9 cellular contexts compared by ENCODE assay signal in the genomic region with DNA sequence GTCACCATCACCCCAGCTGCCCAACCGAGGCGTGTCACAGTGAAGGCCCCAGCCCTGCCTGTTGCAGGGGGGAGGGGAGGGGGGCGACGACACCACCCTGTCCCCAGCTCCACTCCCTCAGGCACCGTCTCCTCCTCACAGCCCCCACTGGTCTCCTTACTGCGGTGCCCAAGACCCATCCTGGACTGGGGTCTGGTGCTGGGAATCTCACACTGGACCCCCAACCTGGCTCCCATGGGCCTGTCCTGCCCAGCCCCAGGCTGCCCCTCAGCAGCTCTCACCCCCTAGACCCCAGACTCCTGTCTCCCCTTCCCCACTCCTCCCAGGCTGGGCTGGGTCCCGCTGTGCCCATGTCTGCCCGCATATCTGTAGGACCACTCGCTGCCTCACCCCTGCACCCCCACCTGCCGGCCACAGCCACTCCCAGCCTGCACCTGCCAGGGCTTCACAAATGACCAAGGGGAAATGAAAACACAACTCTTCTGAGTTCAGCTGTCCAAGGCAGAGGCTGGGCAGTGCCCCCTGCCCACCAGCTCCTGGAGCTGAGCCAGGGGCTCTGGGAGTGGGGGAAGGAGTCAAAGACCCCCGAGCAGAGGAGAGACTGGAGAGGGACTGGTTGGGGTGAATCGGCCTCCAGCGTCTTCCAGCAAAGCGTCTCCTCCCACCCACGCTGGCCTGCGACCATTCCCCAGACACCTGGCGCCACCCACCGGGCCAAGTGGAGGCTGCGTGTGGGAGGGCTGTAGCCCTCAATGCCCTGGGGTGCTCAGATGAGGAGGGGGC. TPM values are rescaled to one million over a fixed set of nuclear protein-coding genes. Genes with fewer than 3 reads are reported as not detected.
DNase-seq lines count a peak whose midpoint lies in the region; ATAC-seq lines count a peak whose summit lies in the region.
"Had no signal": no experiment of that assay in that cellular context is flagged by ENCODE, and none has a peak within 500 bp of the region (broad histone marks: within the 10 kb centered on the region; RNA-seq: fewer than 3 reads in every experiment).

No MANE protein-coding gene starts in this region.

- H3K27ac Mint-ChIP-seq in stimulated activated naive CD8-positive, alpha-beta T cell treated with anti-CD3 and anti-CD28 coated beads, Interleukin-15, amount 100 ng/mL, for 72 hours, result no peak overlapping the region

- no peak overlapping the region for H3K18ac ChIP-seq in mesendoderm (ENCODE audit: low read length)

- H3K36me3 ChIP-seq in mesendoderm (ENCODE audit: control insufficient read depth, insufficient read depth, low read length), result no peaks in the 10 kb centered on the region
- H3K36me3 ChIP-seq: ovary had no signal

- no peaks in the 10 kb centered on the region for H3K79me1 ChIP-seq in mesendoderm (ENCODE audit: low read length)

- no peak overlapping the region for H3K27ac ChIP-seq in mesendoderm (ENCODE audit: low read depth, low read length)
- H3K27ac ChIP-seq: ovary had no signal

- no peak overlapping the region for H3K4ac ChIP-seq in mesendoderm (ENCODE audit: low read depth, low read length)

- peaks cover 14% of the 10 kb centered on the region for H3K27me3 Mint-ChIP-seq in stimulated activated naive CD8-positive, alpha-beta T cell treated with anti-CD3 and anti-CD28 coated beads, Interleukin-15, amount 100 ng/mL, for 72 hours

- no peak overlapping the region for H3K4me3 Mint-ChIP-seq in stimulated activated naive CD8-positive, alpha-beta T cell treated with anti-CD3 and anti-CD28 coated beads, Interleukin-15, amount 100 ng/mL, for 72 hours

- peaks cover 20% of the 10 kb centered on the region for H3K4me1 Mint-ChIP-seq in stimulated activated naive CD8-positive, alpha-beta T cell treated with anti-CD3 and anti-CD28 coated beads, Interleukin-15, amount 100 ng/mL, for 72 hours

- no peaks in the 10 kb centered on the region for H3K4me1 ChIP-seq in mesendoderm (ENCODE audit: control insufficient read depth, low read depth, low read length)

- no peak overlapping the region for H3K4me3 ChIP-seq in mesendoderm (ENCODE audit: low read length)
- H3K4me3 ChIP-seq: ovary had no signal

- no peak overlapping the region for H2BK120ac ChIP-seq in mesendoderm (ENCODE audit: low read depth, low read length)

- H2BK5ac ChIP-seq in mesendoderm (ENCODE audit: low read length), result no peak overlapping the region

- H3K79me2 ChIP-seq in mesendoderm (ENCODE audit: control insufficient read depth, insufficient read depth, low read length), result no peaks in the 10 kb centered on the region

- no peak overlapping the region for H3K4me2 ChIP-seq in mesendoderm (ENCODE audit: low read length)

- H3K27me3 ChIP-seq in mesendoderm (ENCODE audit: insufficient read depth, low read length, poor library complexity), result no peaks in the 10 kb centered on the region
- H3K27me3 ChIP-seq: ovary had no signal

- no peak overlapping the region for H3K56ac ChIP-seq in mesendoderm (ENCODE audit: low read length)

- no peak overlapping the region for H4K5ac ChIP-seq in mesendoderm (ENCODE audit: low read length)

- no peak overlapping the region for H2BK15ac ChIP-seq in mesendoderm (replicated peaks; ENCODE audit: low read depth)

- WGBS in mesendoderm (ENCODE audit: extremely low coverage, insufficient coverage, low lambda C conversion rate), result no CpG with 5 or more reads among the region's 19 CpGs

- H3K9ac ChIP-seq in mesendoderm (ENCODE audit: low read length), result no peak overlapping the region

- DNase-seq in DMS79 treated with DMSO at 0.1 percent for 48 hours (lab: John Stamatoyannopoulos, UW) (peak; percentile 69), MV-4-11 (lab: John Stamatoyannopoulos, UW) (peak; percentile 33), dermis blood vessel endothelial cell (peak; percentile 77), mesendoderm (peak; percentile 80), amniotic stem cell (lab: John Stamatoyannopoulos, UW) (no peak), foreskin melanocyte (no peak)
- DNase-seq in activated CD4-positive, alpha-beta T cell treated with anti-CD3 and anti-CD28 coated beads for 1 hour, result peak; percentile 53
- DNase-seq in stimulated activated naive CD8-positive, alpha-beta T cell treated with anti-CD3 and anti-CD28 coated beads, Interleukin-15, amount 100 ng/mL, for 72 hours, result peak; percentile 63 to 76

- no peak overlapping the region for H3K23ac ChIP-seq in mesendoderm (ENCODE audit: low read length)

- ATAC-seq in stimulated activated naive CD8-positive, alpha-beta T cell treated with anti-CD3 and anti-CD28 coated beads, Interleukin-15, amount 100 ng/mL, for 72 hours, result peak; percentile 69

- H4K8ac ChIP-seq in mesendoderm (ENCODE audit: low read depth, low read length), result no peak overlapping the region

- H2AK5ac ChIP-seq in mesendoderm (ENCODE audit: low read length), result no peak overlapping the region

- H3K9me3 Mint-ChIP-seq in stimulated activated naive CD8-positive, alpha-beta T cell treated with anti-CD3 and anti-CD28 coated beads, Interleukin-15, amount 100 ng/mL, for 72 hours, result no peaks in the 10 kb centered on the region

RNA-seq across cellular contexts. Expression of gene EGFL7, which starts 32.6 kb away (rescaled TPM):
- 571 and 768 TPM in 2 replicates for total RNA-seq in dermis blood vessel endothelial cell
- 14.0 TPM for polyA plus RNA-seq in mesendoderm (2013, experiment 1 of 2)
- 13.6 TPM for polyA plus RNA-seq in mesendoderm (2013, experiment 2 of 2)

RNA-seq across cellular contexts. Expression of gene AGPAT2, which starts 57.2 kb away (rescaled TPM):
- total RNA-seq in dermis blood vessel endothelial cell, result 46.1 and 62.6 TPM in 2 replicates
- polyA plus RNA-seq in mesendoderm (2013, experiment 1 of 2), result 14.1 TPM
- polyA plus RNA-seq in mesendoderm (2013, experiment 2 of 2), result 14.3 TPM

Comparison
In these comparisons a context has a peak if more than half of its experiments do, and no peak if none do; other contexts are left out.
1. DNase-seq: peak in DMS79 treated with DMSO at 0.1 percent for 48 hours (single experiment), MV-4-11 (single experiment), activated CD4-positive, alpha-beta T cell treated with anti-CD3 and anti-CD28 coated beads for 1 hour (single experiment), dermis blood vessel endothelial cell (single experiment), mesendoderm (single experiment) and stimulated activated naive CD8-positive, alpha-beta T cell treated with anti-CD3 and anti-CD28 coated beads, Interleukin-15, amount 100 ng/mL, for 72 hours (2 of 2); none in amniotic stem cell (single experiment) and foreskin melanocyte (single experiment).